In genomic region chr12:110543252-110543959, GRCh38 we compare ENCODE assay signal across 8 cellular contexts. TPM values are rescaled to one million over a fixed set of nuclear protein-coding genes. Genes with fewer than 3 reads are reported as not detected.
DNase-seq lines count a peak whose midpoint lies in the region; ATAC-seq, FAIRE-seq and TF ChIP-seq lines count a peak whose summit lies in the region.

No MANE protein-coding gene starts in this region.

- RAD21 ChIA-PET in GM12878 (lab: Charles Lee; ENCODE audit: unreplicated experiment) = interaction anchor here (0.5 to 4.6 kb wide), 19 partner anchors 12 to 238 kb away, joined by 3 to 109 read pairs (median 7); partner anchors contain the start of genes ARPC3 and GPN3

- H3K9ac ChIP-seq in GM12878 (ENCODE audit: control insufficient read depth, insufficient read depth, low read length) = peak overlapping the region; percentile 65

- H3K9me3 Mint-ChIP-seq in activated CD4-positive, alpha-beta T cell treated with anti-CD3 and anti-CD28 coated beads, Interleukin-2, amount 10 ng/mL, durations not matched to agents 7 days and 5 days = no peaks in the 10 kb centered on the region
- no peaks in the 10 kb centered on the region for H3K9me3 Mint-ChIP-seq in stimulated activated memory B cell treated with anti-CD40 and anti-IgM and Interleukin-4, amounts not matched to agents 10 μg/mL and 1 μg/mL and 100 μg/mL, for 72 hours

- intact Hi-C loops in GM12878 (cut with micrococcal nuclease; ENCODE audit: unreplicated experiment) = no loop called here

- H3K27me3 Mint-ChIP-seq in activated CD4-positive, alpha-beta T cell treated with anti-CD3 and anti-CD28 coated beads, Interleukin-2, amount 10 ng/mL, durations not matched to agents 7 days and 5 days = no peaks in the 10 kb centered on the region
- H3K27me3 Mint-ChIP-seq in stimulated activated memory B cell treated with anti-CD40 and anti-IgM and Interleukin-4, amounts not matched to agents 10 μg/mL and 1 μg/mL and 100 μg/mL, for 72 hours = no peaks in the 10 kb centered on the region

- in situ Hi-C loops in GM12878 (cut with MboI) = no loop called here

- peak overlapping the region; percentile 94 for H3K27ac ChIP-seq in GM12878 (ENCODE audit: control insufficient read depth, insufficient read depth)

- SMC1A ChIA-PET in GM12878 (lab: Charles Lee; ENCODE audit: uncharacterized antibody, unreplicated experiment) = interaction anchor here (0.8 to 18.4 kb wide), 24 partner anchors 9 to 284 kb away, joined by 3 to 308 read pairs (median 6); partner anchors contain the start of genes ARPC3 and GPN3

- peak; percentile 92 for ATAC-seq in GM12878
- ATAC-seq in stimulated activated memory B cell treated with anti-CD40 and anti-IgM and Interleukin-4, amounts not matched to agents 10 μg/mL and 1 μg/mL and 100 μg/mL, for 72 hours = peak; percentile 73
- no peak for ATAC-seq in GM21786 (IDR thresholded peaks at IDR 0.05; ENCODE audit: unreplicated experiment)

- DNase-seq in activated CD4-positive, alpha-beta T cell treated with anti-CD3 and anti-CD28 coated beads, Interleukin-2, amount 10 ng/mL, durations not matched to agents 7 days and 5 days = no peak
- no peak for DNase-seq in activated CD4-positive, alpha-beta T cell treated with anti-CD3 and anti-CD28 coated beads, Interleukin-2, amount 50 U/mL, for 48 hours
- DNase-seq in GM12878 (ENCODE audit: low read depth, low spot score) = peak; percentile 90
- peak; percentile 73 for DNase-seq in kidney glomerular epithelial cell (lab: John Stamatoyannopoulos, UW)
- no peak for DNase-seq in GM12891 (ENCODE audit: insufficient read length, low spot score)
- no peak for DNase-seq in GM12892 (ENCODE audit: insufficient read length)

- peak in 1 of 2 experiments; percentile 53; a peak in 1 of 4 replicates for TF ChIP-seq EP300 in GM12878 (IDR thresholded peaks at IDR 0.05; ENCODE audit: borderline replicate concordance in 1 of 2, control insufficient read depth in 1 of 2, low read depth in 2 of 2, low read length in 2 of 2)

- TF ChIP-seq RAD21 in GM12878 (IDR thresholded peaks at IDR 0.05; ENCODE audit: insufficient read depth, low read depth, low read length) = no peak

- TF ChIP-seq POLR2A in GM12878 (IDR thresholded peaks at IDR 0.05; ENCODE audit: low read depth, low read length) (0 out of 2 replicates have a peak, but pooled peaks have one; percentile 26), GM12891 (IDR thresholded peaks at IDR 0.05; ENCODE audit: low read depth, low read length) (no peak), GM12892 (IDR thresholded peaks at IDR 0.05; ENCODE audit: low read depth, low read length) (no peak)

- no peaks in the 10 kb centered on the region for H3K9me3 ChIP-seq in GM12878 (replicated peaks; ENCODE audit: control insufficient read depth, insufficient read depth, low read length)

- H3K36me3 Mint-ChIP-seq in activated CD4-positive, alpha-beta T cell treated with anti-CD3 and anti-CD28 coated beads, Interleukin-2, amount 10 ng/mL, durations not matched to agents 7 days and 5 days (ENCODE audit: low read depth) = peaks cover 51% of the 10 kb centered on the region
- peaks cover 54% of the 10 kb centered on the region for H3K36me3 Mint-ChIP-seq in stimulated activated memory B cell treated with anti-CD40 and anti-IgM and Interleukin-4, amounts not matched to agents 10 μg/mL and 1 μg/mL and 100 μg/mL, for 72 hours

- H3K79me2 ChIP-seq in GM12878 (ENCODE audit: control insufficient read depth, insufficient read depth, low read length) = peaks cover 65% of the 10 kb centered on the region

- no peak overlapping the region for H2AFZ ChIP-seq in GM12878 (ENCODE audit: control insufficient read depth, low read depth, low read length)

- CTCF ChIA-PET in activated CD4-positive, alpha-beta T cell treated with anti-CD3 and anti-CD28 coated beads, Interleukin-2, amount 10 ng/mL, durations not matched to agents 7 days and 5 days (lab: Charles Lee) = interaction anchor here (0.6 to 1.9 kb wide), 5 partner anchors 11 to 94 kb away, joined by 3 to 10 read pairs (median 3); partner anchors contain the start of gene ARPC3
- CTCF ChIA-PET in GM12878 (lab: Yijun Ruan, JAX) = interaction anchor here (0.8 to 3.2 kb wide), 17 partner anchors 9 to 86 kb away, joined by 3 to 28 read pairs (median 6); partner anchors contain the start of genes FAM216A and GPN3

- peaks cover 1 to 40% of the 10 kb centered on the region in 2 experiments for H3K36me3 ChIP-seq in GM12878 (ENCODE audit: control insufficient read depth in 2 of 2, insufficient read depth in 2 of 2, low read length in 1 of 2)

- peaks cover 28% of the 10 kb centered on the region for H3K4me1 ChIP-seq in GM12878 (ENCODE audit: control insufficient read depth, insufficient read depth, low read length)

- peaks cover 34% of the 10 kb centered on the region for H3K4me1 Mint-ChIP-seq in activated CD4-positive, alpha-beta T cell treated with anti-CD3 and anti-CD28 coated beads, Interleukin-2, amount 10 ng/mL, durations not matched to agents 7 days and 5 days
- H3K4me1 Mint-ChIP-seq in stimulated activated memory B cell treated with anti-CD40 and anti-IgM and Interleukin-4, amounts not matched to agents 10 μg/mL and 1 μg/mL and 100 μg/mL, for 72 hours = peaks cover 31% of the 10 kb centered on the region

- no peak for TF ChIP-seq CTCF in GM12878 (IDR thresholded peaks at IDR 0.05 in 2 of 3, conservative IDR thresholded peaks at IDR 0.05 in 1 of 3; ENCODE audit: control insufficient read depth in 2 of 3, extremely low read depth in 1 of 3, insufficient read depth in 1 of 3, low read depth in 3 of 3, low read length in 3 of 3)

- WGBS in GM12878 (ENCODE audit: insufficient coverage, insufficient replicate concordance, low lambda C conversion rate, missing lambda C conversion rate) = 10% methylated on average over 7 of the region's 7 CpGs

- peak overlapping the region; percentile 33 for H3K27ac Mint-ChIP-seq in activated CD4-positive, alpha-beta T cell treated with anti-CD3 and anti-CD28 coated beads, Interleukin-2, amount 10 ng/mL, durations not matched to agents 7 days and 5 days
- H3K27ac Mint-ChIP-seq in stimulated activated memory B cell treated with anti-CD40 and anti-IgM and Interleukin-4, amounts not matched to agents 10 μg/mL and 1 μg/mL and 100 μg/mL, for 72 hours = peak overlapping the region; percentile 73

- POLR2A ChIA-PET in activated CD4-positive, alpha-beta T cell treated with anti-CD3 and anti-CD28 coated beads, Interleukin-2, amount 10 ng/mL, durations not matched to agents 7 days and 5 days (lab: Charles Lee) = no interaction called here
- POLR2A ChIA-PET in GM12878 (lab: Charles Lee) = interaction anchor here (0.7 to 4.7 kb wide), 15 partner anchors 10 to 151 kb away, joined by 3 to 55 read pairs (median 4); partner anchors contain the start of gene FAM216A

- H4K20me1 ChIP-seq in GM12878 (ENCODE audit: control insufficient read depth, insufficient read depth) = no peaks in the 10 kb centered on the region

- no peak for FAIRE-seq in GM12878 (lab: Jason Lieb, UNC)
- FAIRE-seq in GM12891 (lab: Jason Lieb, UNC) = no peak
- no peak for FAIRE-seq in GM12892 (lab: Jason Lieb, UNC)

- H3K4me3 Mint-ChIP-seq in activated CD4-positive, alpha-beta T cell treated with anti-CD3 and anti-CD28 coated beads, Interleukin-2, amount 10 ng/mL, durations not matched to agents 7 days and 5 days = no peak overlapping the region
- peak overlapping the region; percentile 3 for H3K4me3 Mint-ChIP-seq in stimulated activated memory B cell treated with anti-CD40 and anti-IgM and Interleukin-4, amounts not matched to agents 10 μg/mL and 1 μg/mL and 100 μg/mL, for 72 hours

- peak overlapping the region; percentile 75 for H3K4me2 ChIP-seq in GM12878 (ENCODE audit: control insufficient read depth, insufficient read depth)

- H3K27me3 ChIP-seq in GM12878 (replicated peaks in 1 of 2; ENCODE audit: control insufficient read depth in 2 of 2, insufficient read depth in 2 of 2, low read length in 1 of 2) = no peaks in the 10 kb centered on the region

- no TSS peak for BruUV-seq in GM12878 (replicated peaks; lab: Mats Ljungman, UMichigan)

- no peak overlapping the region; the same call in 1 of the 2 replicates for H3K4me3 ChIP-seq in GM12878

RNA-seq across cellular contexts. Expression of gene PPTC7, which starts 39.7 kb away (rescaled TPM):
- total RNA-seq in activated CD4-positive, alpha-beta T cell treated with anti-CD3 and anti-CD28 coated beads, Interleukin-2, amount 10 ng/mL, durations not matched to agents 7 days and 5 days = 10 to 100 TPM; 25.7 to 29.2 TPM
- total RNA-seq in GM12878 (2013; cell fraction: nucleolus; rRNA removed) = 97.8 and 98.0 TPM in 2 replicates
- total RNA-seq in GM12878 (2014; rRNA removed) (8.3 and 9.1 TPM in 2 replicates), GM12878 (2014; rRNA removed; fragmentation: Illumina TruSeq; extraction: Trizol) (13.4 and 13.9 TPM in 2 replicates), GM12878 (2021) (31.0 and 31.4 TPM in 2 replicates)
- polyA plus RNA-seq in GM12878 (2011; ENCODE audit: low read depth) = 16.5 TPM
- polyA plus RNA-seq in GM12878 (2011; rRNA removed) (69.6 and 89.2 TPM in 2 replicates), GM12878 (2014; fragmentation: Illumina TruSeq; extraction: Trizol) (29.8 and 37.9 TPM in 2 replicates), GM12878 (2014; fragmentation: Nextera tagmentation; extraction: Ambion mirVana) (1 to 10 TPM; 5.0 to 8.9 TPM), GM12878 (2014; rRNA removed) (24.8 and 25.9 TPM in 2 replicates), GM12878 (2016; fragmentation: Nextera tagmentation; extraction: Ambion mirVana) (10 to 100 TPM in 1 of 2 experiments, 1 to 10 TPM in 1; 4.0 to 11.3 TPM)
- 26.8 and 32.6 TPM in 2 replicates for polyA plus RNA-seq in GM12878 (2011; cell fraction: cytosol; rRNA removed)
- 36.0 and 57.5 TPM in 2 replicates for polyA plus RNA-seq in GM12878 (2011; cell fraction: nucleus; rRNA removed)
- polyA plus RNA-seq in GM12878 (2012) = 24.9 and 34.0 TPM in 2 replicates
- polyA minus RNA-seq in GM12878 (2011; rRNA and poly(A)+ RNA removed) = 80.9 and 102 TPM in 2 replicates
- polyA minus RNA-seq in GM12878 (2011; cell fraction: cytosol; rRNA and poly(A)+ RNA removed) = 29.1 and 29.5 TPM in 2 replicates
- 34.9 and 43.1 TPM in 2 replicates for polyA minus RNA-seq in GM12878 (2011; cell fraction: nucleus; rRNA and poly(A)+ RNA removed)
- 18.9 TPM for polyA plus RNA-seq in GM12891 (2012; ENCODE audit: low read depth, missing spikeins)
- polyA plus RNA-seq in GM12892 (2012; ENCODE audit: missing spikeins) = 31.2 TPM

RNA-seq across cellular contexts. Expression of gene RAD9B, which starts 41.3 kb away (rescaled TPM):
- under 1 TPM; 0.87 to 0.99 TPM for total RNA-seq in activated CD4-positive, alpha-beta T cell treated with anti-CD3 and anti-CD28 coated beads, Interleukin-2, amount 10 ng/mL, durations not matched to agents 7 days and 5 days
- 1.8 and 5.8 TPM in 2 replicates for total RNA-seq in GM12878 (2013; cell fraction: nucleolus; rRNA removed)
- total RNA-seq in GM12878 (2014; rRNA removed) (0.87 and 1.1 TPM in 2 replicates), GM12878 (2014; rRNA removed; fragmentation: Illumina TruSeq; extraction: Trizol) (1.1 TPM in 2 replicates), GM12878 (2021) (0.88 and 2.0 TPM in 2 replicates)
- polyA plus RNA-seq in GM12878 (2011; ENCODE audit: low read depth) = 0.88 TPM
- polyA plus RNA-seq in GM12878 (2011; rRNA removed) (1.7 and 4.0 TPM in 2 replicates), GM12878 (2014; fragmentation: Illumina TruSeq; extraction: Trizol) (1.4 and 1.9 TPM in 2 replicates), GM12878 (2014; fragmentation: Nextera tagmentation; extraction: Ambion mirVana) (1 to 10 TPM; 1.2 to 2.0 TPM), GM12878 (2014; rRNA removed) (1.4 and 1.7 TPM in 2 replicates), GM12878 (2016; fragmentation: Nextera tagmentation; extraction: Ambion mirVana) (1 to 10 TPM in 1 of 2 experiments, under 1 TPM in 1; 0.54 to 1.3 TPM)
- 1.0 TPM in 2 replicates for polyA plus RNA-seq in GM12878 (2011; cell fraction: cytosol; rRNA removed)
- 1.0 and 1.3 TPM in 2 replicates for polyA plus RNA-seq in GM12878 (2011; cell fraction: nucleus; rRNA removed)
- polyA plus RNA-seq in GM12878 (2012) = 0.92 and 1.0 TPM in 2 replicates
- polyA minus RNA-seq in GM12878 (2011; rRNA and poly(A)+ RNA removed) = 1.8 and 2.0 TPM in 2 replicates
- polyA minus RNA-seq in GM12878 (2011; cell fraction: cytosol; rRNA and poly(A)+ RNA removed) = 0.31 TPM in 1 of 2 replicates, not detected in the other
- polyA minus RNA-seq in GM12878 (2011; cell fraction: nucleus; rRNA and poly(A)+ RNA removed) = 0.24 and 0.86 TPM in 2 replicates
- 0.32 TPM for polyA plus RNA-seq in GM12891 (2012; ENCODE audit: low read depth, missing spikeins)
- polyA plus RNA-seq in GM12892 (2012; ENCODE audit: missing spikeins) = 1.1 TPM

RNA-seq across cellular contexts. Expression of gene VPS29, which starts 41.5 kb away (rescaled TPM):
- total RNA-seq in activated CD4-positive, alpha-beta T cell treated with anti-CD3 and anti-CD28 coated beads, Interleukin-2, amount 10 ng/mL, durations not matched to agents 7 days and 5 days = 100 to 1,000 TPM; 132 to 145 TPM
- total RNA-seq in GM12878 (2013; cell fraction: nucleolus; rRNA removed) = 160 and 167 TPM in 2 replicates
- total RNA-seq in GM12878 (2014; rRNA removed) (65.3 and 82.1 TPM in 2 replicates), GM12878 (2014; rRNA removed; fragmentation: Illumina TruSeq; extraction: Trizol) (105 and 109 TPM in 2 replicates), GM12878 (2021) (78.8 and 79.4 TPM in 2 replicates)
- polyA plus RNA-seq in GM12878 (2011; ENCODE audit: low read depth) = 91.8 TPM
- polyA plus RNA-seq in GM12878 (2011; rRNA removed) (203 and 283 TPM in 2 replicates), GM12878 (2014; fragmentation: Illumina TruSeq; extraction: Trizol) (178 and 317 TPM in 2 replicates), GM12878 (2014; fragmentation: Nextera tagmentation; extraction: Ambion mirVana) (100 to 1,000 TPM; 290 to 405 TPM), GM12878 (2014; rRNA removed) (153 and 210 TPM in 2 replicates), GM12878 (2016; fragmentation: Nextera tagmentation; extraction: Ambion mirVana) (100 to 1,000 TPM; 251 to 261 TPM)
- 90.5 and 98.1 TPM in 2 replicates for polyA plus RNA-seq in GM12878 (2011; cell fraction: cytosol; rRNA removed)
- polyA plus RNA-seq in GM12878 (2011; cell fraction: nucleus; rRNA removed) = 141 and 158 TPM in 2 replicates
- 100 and 105 TPM in 2 replicates for polyA plus RNA-seq in GM12878 (2012)
- 67.7 and 92.7 TPM in 2 replicates for polyA minus RNA-seq in GM12878 (2011; rRNA and poly(A)+ RNA removed)
- 23.9 and 25.2 TPM in 2 replicates for polyA minus RNA-seq in GM12878 (2011; cell fraction: cytosol; rRNA and poly(A)+ RNA removed)
- 33.1 and 41.8 TPM in 2 replicates for polyA minus RNA-seq in GM12878 (2011; cell fraction: nucleus; rRNA and poly(A)+ RNA removed)
- 113 TPM for polyA plus RNA-seq in GM12891 (2012; ENCODE audit: low read depth, missing spikeins)
- polyA plus RNA-seq in GM12892 (2012; ENCODE audit: missing spikeins) = 142 TPM

Comparison
In these comparisons a context has a peak if more than half of its experiments do, and no peak if none do; other contexts are left out.
1. DNase-seq: peak in GM12878 (single experiment) and kidney glomerular epithelial cell (single experiment); none in activated CD4-positive, alpha-beta T cell treated with anti-CD3 and anti-CD28 coated beads, Interleukin-2, amount 10 ng/mL, durations not matched to agents 7 days and 5 days (single experiment), activated CD4-positive, alpha-beta T cell treated with anti-CD3 and anti-CD28 coated beads, Interleukin-2, amount 50 U/mL, for 48 hours (0 of 2), GM12891 (single experiment) and GM12892 (single experiment).